In the genomic region with DNA sequence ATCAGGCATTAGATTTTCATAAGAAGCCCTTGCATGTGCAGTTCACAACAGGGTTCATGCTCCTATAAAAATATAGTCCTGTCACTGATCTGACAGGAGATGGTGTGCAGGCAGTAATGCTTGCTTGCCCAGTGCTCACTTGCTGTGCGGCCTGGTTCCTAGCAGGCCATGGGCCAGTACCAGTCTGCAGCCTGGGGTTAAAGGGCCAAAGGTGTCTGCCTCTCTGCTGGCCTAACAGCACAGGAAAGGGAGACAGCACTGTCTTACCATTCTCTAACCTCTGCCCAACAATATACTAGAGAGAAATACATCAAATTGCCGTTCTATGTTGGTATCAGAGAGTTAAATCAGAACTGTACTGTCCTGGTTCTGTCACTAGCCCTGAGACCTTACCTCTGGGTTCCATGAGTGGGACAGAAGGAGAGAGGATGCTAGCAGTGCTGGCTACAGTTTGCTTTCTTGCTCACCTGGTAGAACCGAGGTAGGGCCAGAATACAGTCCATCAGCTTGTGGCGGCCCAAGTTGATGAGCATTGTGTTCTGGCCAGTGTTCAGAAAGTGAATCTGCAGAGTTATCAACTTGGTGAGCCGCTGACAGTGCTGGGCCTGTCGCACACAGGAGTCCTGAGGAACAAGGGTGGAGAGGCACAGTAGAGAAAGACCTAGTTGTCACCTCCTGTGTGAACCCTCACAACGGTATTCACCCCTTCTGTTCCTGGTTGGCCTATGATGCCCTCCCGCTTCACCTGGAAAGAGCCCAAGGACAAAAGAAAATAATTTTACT, we compare ENCODE assay signal across 20 cellular contexts.
"Had no signal": no experiment of that assay in that cellular context is flagged by ENCODE, and none has a peak within 500 bp of the region (broad histone marks: within the 10 kb centered on the region; RNA-seq: fewer than 3 reads in every experiment).

No MANE protein-coding gene starts in this region.

- H3K27ac Mint-ChIP-seq: activated CD4-positive, alpha-beta memory T cell treated with anti-CD3 and anti-CD28 coated beads for 36 hours; activated CD4-positive, alpha-beta T cell treated with anti-CD3 and anti-CD28 coated beads for 36 hours; neural progenitor cell; stimulated activated naive CD8-positive, alpha-beta T cell treated with anti-CD3 and anti-CD28 coated beads, Interleukin-15, amount 100 ng/mL, for 72 hours had no signal

- ATAC-seq: activated CD4-positive, alpha-beta T cell treated with anti-CD3 and anti-CD28 coated beads for 36 hours; left ventricle myocardium superior; mucosa of descending colon; naive thymus-derived CD4-positive, alpha-beta T cell; stimulated activated naive CD8-positive, alpha-beta T cell treated with anti-CD3 and anti-CD28 coated beads, Interleukin-15, amount 100 ng/mL, for 72 hours had no signal

- H3K4me1 Mint-ChIP-seq: neural progenitor cell had no signal

- H3K27ac ChIP-seq: esophagus squamous epithelium, neural progenitor cell, prostate gland, right atrium auricular region, suprapubic skin, vagina had no signal

- H3K4me2 ChIP-seq: neural progenitor cell had no signal

- H3K9ac ChIP-seq: neural progenitor cell had no signal

- H2AFZ ChIP-seq: neural progenitor cell had no signal

- H3K9me3 Mint-ChIP-seq: immature natural killer cell had no signal

- FAIRE-seq: astrocyte had no signal

- H3K4me1 ChIP-seq: neural progenitor cell, prostate gland, right atrium auricular region, suprapubic skin, vagina had no signal

- H3K27me3 ChIP-seq: esophagus squamous epithelium, neural progenitor cell, right atrium auricular region, suprapubic skin, vagina had no signal

- H3K4me3 ChIP-seq: esophagus squamous epithelium, mucosa of descending colon, neural progenitor cell, prostate gland, right atrium auricular region, suprapubic skin, vagina had no signal

- H3K9me3 ChIP-seq: prostate gland, suprapubic skin, vagina had no signal

- H3K4me3 Mint-ChIP-seq: activated CD4-positive, alpha-beta memory T cell treated with anti-CD3 and anti-CD28 coated beads for 36 hours; activated CD4-positive, alpha-beta T cell treated with anti-CD3 and anti-CD28 coated beads for 36 hours; activated naive CD4-positive, alpha-beta T cell treated with anti-CD3 and anti-CD28 coated beads for 36 hours; immature natural killer cell; naive thymus-derived CD4-positive, alpha-beta T cell; neural progenitor cell; stimulated activated naive CD8-positive, alpha-beta T cell treated with anti-CD3 and anti-CD28 coated beads, Interleukin-15, amount 100 ng/mL, for 72 hours had no signal

- DNase-seq: activated CD4-positive, alpha-beta memory T cell treated with anti-CD3 and anti-CD28 coated beads for 36 hours; activated CD4-positive, alpha-beta T cell treated with anti-CD3 and anti-CD28 coated beads for 36 hours; activated naive CD4-positive, alpha-beta T cell treated with anti-CD3 and anti-CD28 coated beads for 36 hours; activated T-cell treated with anti-CD3 and anti-CD28 coated beads, Interleukin-2, amount 50 U/mL, for 1 hour; effector CD4-positive, alpha-beta T cell; esophagus squamous epithelium; immature natural killer cell; kidney glomerular epithelial cell; left ventricle myocardium superior; mesenchymal stem cell; mucosa of descending colon; naive thymus-derived CD4-positive, alpha-beta T cell; stimulated activated naive CD8-positive, alpha-beta T cell treated with anti-CD3 and anti-CD28 coated beads, Interleukin-15, amount 100 ng/mL, for 72 hours; trophoblast cell had no signal

- H3K27me3 Mint-ChIP-seq: activated CD4-positive, alpha-beta memory T cell treated with anti-CD3 and anti-CD28 coated beads for 36 hours; activated CD4-positive, alpha-beta T cell treated with anti-CD3 and anti-CD28 coated beads for 36 hours; naive thymus-derived CD4-positive, alpha-beta T cell; stimulated activated naive CD8-positive, alpha-beta T cell treated with anti-CD3 and anti-CD28 coated beads, Interleukin-15, amount 100 ng/mL, for 72 hours had no signal
